2 cellular contexts compared by ENCODE assay signal in the genomic region with DNA sequence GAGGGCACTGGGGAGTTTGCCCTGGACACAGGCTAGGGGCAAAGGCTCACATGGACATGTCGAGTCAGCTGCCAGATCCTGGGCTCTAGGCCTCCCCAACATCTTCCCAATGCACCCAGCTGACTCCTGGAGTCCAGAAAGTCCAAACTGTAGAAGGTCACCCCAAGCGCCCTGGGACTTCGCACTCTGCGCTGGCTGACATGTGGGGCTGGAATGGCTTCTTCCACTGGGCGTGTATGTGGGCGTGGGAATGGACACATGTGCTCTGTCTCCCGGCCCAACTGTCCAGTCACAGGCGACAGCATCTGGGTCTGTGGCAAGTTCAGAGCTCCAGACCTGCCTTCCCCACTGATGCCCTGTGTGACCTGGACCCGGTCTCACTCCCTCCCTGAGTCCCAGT.
TF ChIP-seq lines count a peak whose summit lies in the region.

No MANE protein-coding gene starts in this region.

TF ChIP-seq in K562, 482 proteins besides CTCF, POLR2A, EP300 and RAD21:
- TF ChIP-seq BCOR (IDR thresholded peaks at IDR 0.05) (no peak), SAFB (IDR thresholded peaks at IDR 0.05; ENCODE audit: borderline replicate concordance, low read depth, low read length) (no peak), NR2C1 (IDR thresholded peaks at IDR 0.05) (no peak), NR2C1 (tag; IDR thresholded peaks at IDR 0.05) (no peak), POLR2AphosphoS5 (IDR thresholded peaks at IDR 0.05; ENCODE audit: control insufficient read depth, insufficient read depth, low read depth, low read length) (no peak), E2F6 (IDR thresholded peaks at IDR 0.05; ENCODE audit: borderline replicate concordance in 1 of 2, extremely low read depth in 1 of 2, insufficient read depth in 1 of 2, insufficient read length in 1 of 2, low read depth in 1 of 2, low read length in 1 of 2, poor library complexity in 1 of 2, severe bottlenecking in 1 of 2) (peak in 1 of 2 experiments; percentile 30), L3MBTL2 (IDR thresholded peaks at IDR 0.05) (peak; percentile 36; the same call in 1 of the 2 replicates), EGR1 (conservative IDR thresholded peaks at IDR 0.05) (peak; percentile 20; the same call in 1 of the 2 replicates)
- TF ChIP-seq, protein P1, sequence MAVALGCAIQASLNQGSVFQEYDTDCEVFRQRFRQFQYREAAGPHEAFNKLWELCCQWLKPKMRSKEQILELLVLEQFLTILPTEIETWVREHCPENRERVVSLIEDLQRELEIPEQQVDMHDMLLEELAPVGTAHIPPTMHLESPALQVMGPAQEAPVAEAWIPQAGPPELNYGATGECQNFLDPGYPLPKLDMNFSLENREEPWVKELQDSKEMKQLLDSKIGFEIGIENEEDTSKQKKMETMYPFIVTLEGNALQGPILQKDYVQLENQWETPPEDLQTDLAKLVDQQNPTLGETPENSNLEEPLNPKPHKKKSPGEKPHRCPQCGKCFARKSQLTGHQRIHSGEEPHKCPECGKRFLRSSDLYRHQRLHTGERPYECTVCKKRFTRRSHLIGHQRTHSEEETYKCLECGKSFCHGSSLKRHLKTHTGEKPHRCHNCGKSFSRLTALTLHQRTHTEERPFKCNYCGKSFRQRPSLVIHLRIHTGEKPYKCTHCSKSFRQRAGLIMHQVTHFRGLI (CRISPR knock-in tag; IDR thresholded peaks at IDR 0.05), result no peak

TF ChIP-seq in GM12891, 5 proteins besides CTCF, POLR2A, EP300 and RAD21:
- TF ChIP-seq SPI1 (IDR thresholded peaks at IDR 0.05; ENCODE audit: low read depth, low read length) (no peak), TAF1 (IDR thresholded peaks at IDR 0.05; ENCODE audit: low read depth, low read length) (no peak), POU2F2 (IDR thresholded peaks at IDR 0.05; ENCODE audit: low read depth, low read length) (no peak)
